In the genomic region with DNA sequence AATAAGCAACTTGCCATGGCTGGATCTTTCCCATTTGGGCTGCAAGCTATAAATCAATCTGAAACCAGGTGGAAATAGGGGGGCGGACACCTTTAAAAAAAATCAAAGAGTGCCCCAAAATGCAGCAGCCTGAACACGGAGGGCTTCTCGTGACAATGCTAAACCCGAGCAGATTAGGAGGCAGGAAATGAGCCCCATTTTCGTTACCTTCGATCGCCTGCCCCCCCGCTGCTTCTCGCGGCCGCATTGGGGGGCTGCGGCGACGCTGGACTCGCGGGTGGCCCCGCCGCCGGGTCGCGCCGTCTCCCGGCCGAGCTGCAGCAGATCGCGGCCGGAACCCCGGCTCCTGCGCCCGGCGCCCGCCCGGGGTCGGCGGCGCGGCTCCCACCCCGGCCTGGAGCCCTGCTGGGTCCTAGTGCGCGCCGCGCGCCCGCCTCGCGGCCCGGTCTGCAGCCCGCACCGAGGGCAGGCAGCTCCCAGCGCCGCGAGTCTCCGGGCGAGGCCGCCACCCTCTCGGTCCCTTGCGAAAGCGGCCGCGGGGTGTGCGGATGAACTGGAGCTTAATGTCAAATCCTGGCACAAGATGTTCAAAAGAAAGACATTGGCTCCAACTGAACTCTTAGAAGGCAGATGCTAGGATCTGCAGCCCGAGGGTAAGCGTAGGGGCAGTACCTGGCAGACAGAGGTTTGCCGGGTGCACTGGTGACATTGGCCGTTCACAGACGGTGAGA, we compare ENCODE assay signal across 8 cellular contexts.
DNase-seq lines count a peak whose midpoint lies in the region; ATAC-seq and TF ChIP-seq lines count a peak whose summit lies in the region.

No MANE protein-coding gene starts in this region.

- H3K9me3 ChIP-seq in HUES64 (ENCODE audit: insufficient read depth, low read depth, low read length) = no peaks in the 10 kb centered on the region
- no peaks in the 10 kb centered on the region for H3K9me3 ChIP-seq in neutrophil
- H3K9me3 ChIP-seq in transverse colon = no peaks in the 10 kb centered on the region

- H3K27me3 ChIP-seq in HUES64 (ENCODE audit: insufficient read depth, low read length) = peaks cover 5% of the 10 kb centered on the region; the same call in 1 of the 2 replicates
- no peaks in the 10 kb centered on the region for H3K27me3 ChIP-seq in neutrophil
- H3K27me3 ChIP-seq in transverse colon = no peaks in the 10 kb centered on the region

- peak overlapping the region; percentile 83 for H3K9ac ChIP-seq in HUES64 (ENCODE audit: low read depth, low read length)

- in situ Hi-C loops in transverse colon (cut with MboI; ENCODE audit: low pct_ligation_motif_present in 1 of 4, low pct_unique_long_range_greater_than_20kb in 1 of 4, low sequenced_read_pairs in 3 of 4) = loop anchor here in 1 of 4 donors (25.0 kb wide), 1 partner anchor 293 kb away; no protein-coding TSS in a partner anchor

- peak; percentile 50 for ATAC-seq in GM21447 (IDR thresholded peaks at IDR 0.05; ENCODE audit: unreplicated experiment)

- H3K27ac ChIP-seq in HUES64 (ENCODE audit: low read depth, low read length) (peak overlapping the region; percentile 97; the same call in 1 of the 2 replicates), neutrophil (peak overlapping the region; percentile 86), transverse colon (peak overlapping the region; percentile 77 to 88 (median 85))

- peak; percentile 95 for DNase-seq in DMS79 treated with DMSO at 0.1 percent for 48 hours (lab: John Stamatoyannopoulos, UW)
- DNase-seq in activated naive CD4-positive, alpha-beta T cell treated with Interleukin-2 at 50 U/mL for 16 hours = peak; percentile 69
- DNase-seq in globus pallidus (ENCODE audit: low spot score) = peak; percentile 65
- DNase-seq in transverse colon = peak; percentile 76

- H3K4me3 ChIP-seq in HUES64 (ENCODE audit: low read length) (peak overlapping the region; percentile 89), neutrophil (ENCODE audit: low read depth in 1 of 2, low read length in 1 of 2) (peak overlapping the region; percentile 65 to 78), transverse colon (peak overlapping the region; percentile 70 to 93 (median 78))

- under 1% methylated on average over 66 of the region's 66 CpGs for WGBS in HUES64
- 1 to 2% methylated on average over 11 to 33 of the region's 66 CpGs for WGBS in transverse colon (ENCODE audit: low coverage in 1 of 2), 2 donors

- TF ChIP-seq EP300 in transverse colon (IDR thresholded peaks at IDR 0.05; ENCODE audit: low read depth) = no peak

- H3K4me1 ChIP-seq in HUES64 (ENCODE audit: insufficient read depth, low read length) (peaks cover 52% of the 10 kb centered on the region), neutrophil (ENCODE audit: control insufficient read depth in 1 of 2, insufficient read depth in 1 of 2, low read depth in 1 of 2, low read length in 1 of 2) (peaks cover 44 to 51% of the 10 kb centered on the region in 2 experiments), transverse colon (peaks cover 0 to 41% (median 12%) of the 10 kb centered on the region in 4 donors)

- no peak for TF ChIP-seq CTCF in neutrophil (IDR thresholded peaks at IDR 0.05)
- no peak for TF ChIP-seq CTCF in transverse colon (IDR thresholded peaks at IDR 0.05)

- H3K36me3 ChIP-seq in HUES64 (ENCODE audit: insufficient read depth, low read length) (no peaks in the 10 kb centered on the region), neutrophil (no peaks in the 10 kb centered on the region), transverse colon (no peaks in the 10 kb centered on the region)

- TF ChIP-seq POLR2A in Raji (IDR thresholded peaks at IDR 0.05; ENCODE audit: insufficient read depth, low read depth, low read length) (peak; percentile 45), transverse colon (IDR thresholded peaks at IDR 0.05) (no peak)

- intact Hi-C loops in transverse colon (cut with DNase I; ENCODE audit: low total_unique reads) = loop anchor here (10.0 kb wide), 1 partner anchor 204 kb away; a partner anchor contains a TSS

Comparison
In these comparisons a context has a peak if more than half of its experiments do, and no peak if none do; other contexts are left out.
1. Peak in every context shown above with its lines: DNase-seq, ATAC-seq, H3K4me3 ChIP-seq and H3K27ac ChIP-seq.